ENCODE assay signal across 1 cellular context in genomic region chr1:46485564-46486431, GRCh38.
TF ChIP-seq lines count a peak whose summit lies in the region.

No MANE protein-coding gene starts in this region.

TF ChIP-seq in GM23338, 12 proteins besides CTCF, POLR2A, EP300 and RAD21 (continued from another document):
- TF ChIP-seq, protein P1, sequence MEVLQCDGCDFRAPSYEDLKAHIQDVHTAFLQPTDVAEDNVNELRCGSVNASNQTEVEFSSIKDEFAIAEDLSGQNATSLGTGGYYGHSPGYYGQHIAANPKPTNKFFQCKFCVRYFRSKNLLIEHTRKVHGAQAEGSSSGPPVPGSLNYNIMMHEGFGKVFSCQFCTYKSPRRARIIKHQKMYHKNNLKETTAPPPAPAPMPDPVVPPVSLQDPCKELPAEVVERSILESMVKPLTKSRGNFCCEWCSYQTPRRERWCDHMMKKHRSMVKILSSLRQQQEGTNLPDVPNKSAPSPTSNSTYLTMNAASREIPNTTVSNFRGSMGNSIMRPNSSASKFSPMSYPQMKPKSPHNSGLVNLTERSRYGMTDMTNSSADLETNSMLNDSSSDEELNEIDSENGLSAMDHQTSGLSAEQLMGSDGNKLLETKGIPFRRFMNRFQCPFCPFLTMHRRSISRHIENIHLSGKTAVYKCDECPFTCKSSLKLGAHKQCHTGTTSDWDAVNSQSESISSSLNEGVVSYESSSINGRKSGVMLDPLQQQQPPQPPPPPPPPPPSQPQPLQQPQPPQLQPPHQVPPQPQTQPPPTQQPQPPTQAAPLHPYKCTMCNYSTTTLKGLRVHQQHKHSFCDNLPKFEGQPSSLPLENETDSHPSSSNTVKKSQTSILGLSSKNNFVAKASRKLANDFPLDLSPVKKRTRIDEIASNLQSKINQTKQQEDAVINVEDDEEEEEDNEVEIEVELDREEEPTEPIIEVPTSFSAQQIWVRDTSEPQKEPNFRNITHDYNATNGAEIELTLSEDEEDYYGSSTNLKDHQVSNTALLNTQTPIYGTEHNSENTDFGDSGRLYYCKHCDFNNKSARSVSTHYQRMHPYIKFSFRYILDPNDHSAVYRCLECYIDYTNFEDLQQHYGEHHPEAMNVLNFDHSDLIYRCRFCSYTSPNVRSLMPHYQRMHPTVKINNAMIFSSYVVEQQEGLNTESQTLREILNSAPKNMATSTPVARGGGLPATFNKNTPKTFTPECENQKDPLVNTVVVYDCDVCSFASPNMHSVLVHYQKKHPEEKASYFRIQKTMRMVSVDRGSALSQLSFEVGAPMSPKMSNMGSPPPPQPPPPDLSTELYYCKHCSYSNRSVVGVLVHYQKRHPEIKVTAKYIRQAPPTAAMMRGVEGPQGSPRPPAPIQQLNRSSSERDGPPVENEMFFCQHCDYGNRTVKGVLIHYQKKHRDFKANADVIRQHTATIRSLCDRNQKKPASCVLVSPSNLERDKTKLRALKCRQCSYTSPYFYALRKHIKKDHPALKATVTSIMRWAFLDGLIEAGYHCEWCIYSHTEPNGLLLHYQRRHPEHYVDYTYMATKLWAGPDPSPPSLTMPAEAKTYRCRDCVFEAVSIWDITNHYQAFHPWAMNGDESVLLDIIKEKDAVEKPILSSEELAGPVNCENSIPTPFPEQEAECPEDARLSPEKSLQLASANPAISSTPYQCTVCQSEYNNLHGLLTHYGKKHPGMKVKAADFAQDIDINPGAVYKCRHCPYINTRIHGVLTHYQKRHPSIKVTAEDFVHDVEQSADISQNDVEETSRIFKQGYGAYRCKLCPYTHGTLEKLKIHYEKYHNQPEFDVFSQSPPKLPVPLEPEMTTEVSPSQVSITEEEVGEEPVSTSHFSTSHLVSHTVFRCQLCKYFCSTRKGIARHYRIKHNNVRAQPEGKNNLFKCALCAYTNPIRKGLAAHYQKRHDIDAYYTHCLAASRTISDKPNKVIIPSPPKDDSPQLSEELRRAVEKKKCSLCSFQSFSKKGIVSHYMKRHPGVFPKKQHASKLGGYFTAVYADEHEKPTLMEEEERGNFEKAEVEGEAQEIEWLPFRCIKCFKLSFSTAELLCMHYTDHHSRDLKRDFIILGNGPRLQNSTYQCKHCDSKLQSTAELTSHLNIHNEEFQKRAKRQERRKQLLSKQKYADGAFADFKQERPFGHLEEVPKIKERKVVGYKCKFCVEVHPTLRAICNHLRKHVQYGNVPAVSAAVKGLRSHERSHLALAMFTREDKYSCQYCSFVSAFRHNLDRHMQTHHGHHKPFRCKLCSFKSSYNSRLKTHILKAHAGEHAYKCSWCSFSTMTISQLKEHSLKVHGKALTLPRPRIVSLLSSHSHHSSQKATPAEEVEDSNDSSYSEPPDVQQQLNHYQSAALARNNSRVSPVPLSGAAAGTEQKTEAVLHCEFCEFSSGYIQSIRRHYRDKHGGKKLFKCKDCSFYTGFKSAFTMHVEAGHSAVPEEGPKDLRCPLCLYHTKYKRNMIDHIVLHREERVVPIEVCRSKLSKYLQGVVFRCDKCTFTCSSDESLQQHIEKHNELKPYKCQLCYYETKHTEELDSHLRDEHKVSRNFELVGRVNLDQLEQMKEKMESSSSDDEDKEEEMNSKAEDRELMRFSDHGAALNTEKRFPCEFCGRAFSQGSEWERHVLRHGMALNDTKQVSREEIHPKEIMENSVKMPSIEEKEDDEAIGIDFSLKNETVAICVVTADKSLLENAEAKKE (CRISPR knock-in tag; IDR thresholded peaks at IDR 0.05): no peak
- TF ChIP-seq, protein P2, sequence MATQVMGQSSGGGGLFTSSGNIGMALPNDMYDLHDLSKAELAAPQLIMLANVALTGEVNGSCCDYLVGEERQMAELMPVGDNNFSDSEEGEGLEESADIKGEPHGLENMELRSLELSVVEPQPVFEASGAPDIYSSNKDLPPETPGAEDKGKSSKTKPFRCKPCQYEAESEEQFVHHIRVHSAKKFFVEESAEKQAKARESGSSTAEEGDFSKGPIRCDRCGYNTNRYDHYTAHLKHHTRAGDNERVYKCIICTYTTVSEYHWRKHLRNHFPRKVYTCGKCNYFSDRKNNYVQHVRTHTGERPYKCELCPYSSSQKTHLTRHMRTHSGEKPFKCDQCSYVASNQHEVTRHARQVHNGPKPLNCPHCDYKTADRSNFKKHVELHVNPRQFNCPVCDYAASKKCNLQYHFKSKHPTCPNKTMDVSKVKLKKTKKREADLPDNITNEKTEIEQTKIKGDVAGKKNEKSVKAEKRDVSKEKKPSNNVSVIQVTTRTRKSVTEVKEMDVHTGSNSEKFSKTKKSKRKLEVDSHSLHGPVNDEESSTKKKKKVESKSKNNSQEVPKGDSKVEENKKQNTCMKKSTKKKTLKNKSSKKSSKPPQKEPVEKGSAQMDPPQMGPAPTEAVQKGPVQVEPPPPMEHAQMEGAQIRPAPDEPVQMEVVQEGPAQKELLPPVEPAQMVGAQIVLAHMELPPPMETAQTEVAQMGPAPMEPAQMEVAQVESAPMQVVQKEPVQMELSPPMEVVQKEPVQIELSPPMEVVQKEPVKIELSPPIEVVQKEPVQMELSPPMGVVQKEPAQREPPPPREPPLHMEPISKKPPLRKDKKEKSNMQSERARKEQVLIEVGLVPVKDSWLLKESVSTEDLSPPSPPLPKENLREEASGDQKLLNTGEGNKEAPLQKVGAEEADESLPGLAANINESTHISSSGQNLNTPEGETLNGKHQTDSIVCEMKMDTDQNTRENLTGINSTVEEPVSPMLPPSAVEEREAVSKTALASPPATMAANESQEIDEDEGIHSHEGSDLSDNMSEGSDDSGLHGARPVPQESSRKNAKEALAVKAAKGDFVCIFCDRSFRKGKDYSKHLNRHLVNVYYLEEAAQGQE (IDR thresholded peaks at IDR 0.05; ENCODE audit: unreplicated experiment): no peak
- TF ChIP-seq CREB1 (CRISPR knock-in tag; IDR thresholded peaks at IDR 0.05; ENCODE audit: low read depth) (no peak), NANOG (IDR thresholded peaks at IDR 0.05; ENCODE audit: borderline replicate concordance) (no peak)
